Comparison of ENCODE assay signal across 21 cellular contexts in the genomic region with DNA sequence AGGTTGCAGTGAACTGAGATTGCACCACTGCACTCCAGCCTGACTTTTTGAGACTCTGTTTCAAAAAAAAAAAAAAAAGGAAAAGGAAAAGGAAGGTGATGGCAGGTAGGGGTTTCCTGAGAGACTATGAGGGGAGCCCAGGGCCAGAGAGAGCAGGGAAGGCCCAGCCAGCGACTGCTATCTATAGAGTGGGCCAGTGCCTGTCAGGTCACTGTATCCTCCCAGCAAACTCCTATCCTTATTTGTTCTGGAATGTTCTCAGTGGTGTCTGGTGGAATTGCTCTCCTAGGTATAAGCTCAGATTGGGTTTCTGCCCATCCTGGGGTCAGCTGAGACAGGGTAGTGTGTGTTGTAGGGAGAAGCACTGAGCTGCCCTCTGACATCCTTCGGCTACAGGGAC. TPM values are rescaled to one million over a fixed set of nuclear protein-coding genes. Genes with fewer than 3 reads are reported as not detected.
DNase-seq lines count a peak whose midpoint lies in the region; ATAC-seq and TF ChIP-seq lines count a peak whose summit lies in the region.
"Had no signal": no experiment of that assay in that cellular context is flagged by ENCODE, and none has a peak within 500 bp of the region (broad histone marks: within the 10 kb centered on the region; RNA-seq: fewer than 3 reads in every experiment).

No MANE protein-coding gene starts in this region.

- H3K9ac ChIP-seq in SK-N-SH: no peak overlapping the region
- H3K9ac ChIP-seq in NT2/D1 (ENCODE audit: insufficient read length, low read depth): peak overlapping the region; percentile 21
- H3K9ac ChIP-seq: BLaER1 treated with 17β-estradiol and CSF1 and Interleukin-3, amounts not matched to agents 10 nM and 100 nM; GM23248 had no signal

- WGBS in SK-N-SH (ENCODE audit: low lambda C conversion rate): 100% methylated on average over 2 of the region's 2 CpGs

- H3K4me1 ChIP-seq in SK-N-SH (ENCODE audit: control insufficient read depth in 1 of 2, insufficient read depth in 2 of 2, low read depth in 1 of 2, low read length in 1 of 2): peaks cover 0 to 3% of the 10 kb centered on the region in 2 experiments; a peak in 1 of 4 replicates
- H3K4me1 ChIP-seq in NT2/D1 (ENCODE audit: insufficient read depth, insufficient read length): no peaks in the 10 kb centered on the region
- H3K4me1 ChIP-seq in gastrocnemius medialis: peaks cover 0 to 12% of the 10 kb centered on the region in 2 donors
- H3K4me1 ChIP-seq in effector memory CD4-positive, alpha-beta T cell (ENCODE audit: control insufficient read depth, insufficient read depth, low read length, poor library complexity, severe bottlenecking): no peaks in the 10 kb centered on the region
- H3K4me1 ChIP-seq: BE2C had no signal

- H3F3A ChIP-seq in SK-N-SH (replicated peaks; ENCODE audit: insufficient read depth): no peaks in the 10 kb centered on the region

- intact Hi-C loops in gastrocnemius medialis (cut with DNase I; ENCODE audit: low total_unique reads): no loop called here

- TF ChIP-seq RAD21 in SK-N-SH (IDR thresholded peaks at IDR 0.05; ENCODE audit: low read length): no peak

- H3K4me2 ChIP-seq in SK-N-SH: no peak overlapping the region
- H3K4me2 ChIP-seq: BLaER1 treated with 17β-estradiol and CSF1 and Interleukin-3, amounts not matched to agents 10 nM and 100 nM had no signal

- H3K4me3 ChIP-seq in SK-N-SH (ENCODE audit: low read depth in 2 of 2, low read length in 1 of 2) (no peak overlapping the region), NT2/D1 (ENCODE audit: insufficient read length, low read depth) (no peak overlapping the region), gastrocnemius medialis (no peak overlapping the region)
- H3K4me3 ChIP-seq in effector memory CD4-positive, alpha-beta T cell (ENCODE audit: insufficient read depth, low read depth, low read length, poor library complexity, severe bottlenecking): no peak overlapping the region
- H3K4me3 ChIP-seq: BLaER1 treated with 17β-estradiol and CSF1 and Interleukin-3, amounts not matched to agents 10 nM and 100 nM; GM12878; GM23248 had no signal

- H3K27ac ChIP-seq in SK-N-SH (ENCODE audit: low read depth in 2 of 2, low read length in 1 of 2) (no peak overlapping the region), gastrocnemius medialis (peak overlapping the region in 3 of 4 donors; percentile 18 to 40 (median 24))
- H3K27ac ChIP-seq in effector memory CD4-positive, alpha-beta T cell (ENCODE audit: insufficient read depth, low read length, poor library complexity, severe bottlenecking): no peak overlapping the region
- H3K27ac ChIP-seq: 22Rv1; BLaER1 treated with 17β-estradiol and CSF1 and Interleukin-3, amounts not matched to agents 10 nM and 100 nM; GM23248 had no signal

- no peaks in the 10 kb centered on the region for H3K9me2 ChIP-seq in SK-N-SH

- H4K20me1 ChIP-seq in SK-N-SH (ENCODE audit: insufficient read depth): no peaks in the 10 kb centered on the region

- POLR2A ChIA-PET in SK-N-SH (lab: Yijun Ruan, JAX): no interaction called here

- H2AFZ ChIP-seq in SK-N-SH (ENCODE audit: low read depth): no peak overlapping the region
- H2AFZ ChIP-seq: GM23248 had no signal

- TF ChIP-seq CTCF in SK-N-SH (IDR thresholded peaks at IDR 0.05) (no peak), gastrocnemius medialis (IDR thresholded peaks at IDR 0.05 in 4 of 5, conservative IDR thresholded peaks at IDR 0.05 in 1 of 5) (no peak)

- CTCF ChIA-PET in SK-N-SH (lab: Yijun Ruan, JAX): interaction anchor here (0.7 kb wide), 1 partner anchor 10 kb away, joined by 4 read pairs; no protein-coding TSS in a partner anchor

- no peaks in the 10 kb centered on the region for H3K36me3 ChIP-seq in SK-N-SH (replicated peaks in 1 of 2; ENCODE audit: control insufficient read depth in 1 of 2, insufficient read depth in 2 of 2, low read length in 1 of 2)
- H3K36me3 ChIP-seq in NT2/D1 (ENCODE audit: insufficient read depth, insufficient read length, low read length): no peaks in the 10 kb centered on the region
- H3K36me3 ChIP-seq in gastrocnemius medialis: no peaks in the 10 kb centered on the region
- no peaks in the 10 kb centered on the region for H3K36me3 ChIP-seq in effector memory CD4-positive, alpha-beta T cell (ENCODE audit: control insufficient read depth, insufficient read depth, low read length)
- H3K36me3 ChIP-seq: BE2C had no signal

- H3K9me3 ChIP-seq in SK-N-SH (no peaks in the 10 kb centered on the region), NT2/D1 (ENCODE audit: insufficient read depth, low read length) (no peaks in the 10 kb centered on the region), gastrocnemius medialis (no peaks in the 10 kb centered on the region)
- no peaks in the 10 kb centered on the region for H3K9me3 ChIP-seq in effector memory CD4-positive, alpha-beta T cell (ENCODE audit: control insufficient read depth, low read length)
- H3K9me3 ChIP-seq: BE2C had no signal

- no peak for TF ChIP-seq EP300 in SK-N-SH (IDR thresholded peaks at IDR 0.05; ENCODE audit: borderline replicate concordance in 1 of 2, low read depth in 1 of 2, low read length in 1 of 2)

- H3K27me3 ChIP-seq in SK-N-SH (ENCODE audit: insufficient read depth) (no peaks in the 10 kb centered on the region), NT2/D1 (ENCODE audit: insufficient read depth, insufficient read length) (no peaks in the 10 kb centered on the region), gastrocnemius medialis (no peaks in the 10 kb centered on the region)
- H3K27me3 ChIP-seq in effector memory CD4-positive, alpha-beta T cell (replicated peaks; ENCODE audit: control insufficient read depth, insufficient read depth, low read length, poor library complexity, severe bottlenecking): no peaks in the 10 kb centered on the region
- H3K27me3 ChIP-seq: BE2C; BLaER1 treated with 17β-estradiol and CSF1 and Interleukin-3, amounts not matched to agents 10 nM and 100 nM had no signal

- no peak for TF ChIP-seq POLR2A in gastrocnemius medialis (IDR thresholded peaks at IDR 0.05)

- DNase-seq in SK-N-SH: no peak
- no peak for DNase-seq in NT2/D1 (ENCODE audit: low read depth, low spot score)
- DNase-seq in gastrocnemius medialis: no peak
- no peak for DNase-seq in effector memory CD4-positive, alpha-beta T cell
- no peak for DNase-seq in central memory CD4-positive, alpha-beta T cell
- DNase-seq: ACHN; AML-193; BE2C; CD4-positive, alpha-beta T cell; DMS 273 treated with DMSO at 0.1 percent for 48 hours; DMS79; EL; GDM1; GM23248; H9; HFFc6 had no signal

- H3K79me2 ChIP-seq in SK-N-SH (ENCODE audit: insufficient read depth): no peaks in the 10 kb centered on the region

- ATAC-seq in SK-N-SH treated with all-trans-retinoic acid at 6 μM for 48 hours (peak; percentile 23; the same call in 1 of the 3 replicates), gastrocnemius medialis (peak in 1 of 2 donors; percentile 70), HG03175 (IDR thresholded peaks at IDR 0.05; ENCODE audit: unreplicated experiment) (no peak)
- ATAC-seq: GM12878 had no signal

- in situ Hi-C loops in gastrocnemius medialis (cut with MboI; ENCODE audit: low sequenced_read_pairs in 4 of 4): loop anchor here in 2 of 4 donors (10.0 to 25.0 kb wide), 2 partner anchors 92 to 104 kb away; a partner anchor contains a TSS

TF ChIP-seq in SK-N-SH treated with all-trans-retinoic acid at 6 μM for 48 hours, 23 proteins besides CTCF, POLR2A, EP300 and RAD21 (continues in another document):
- TF ChIP-seq, protein P1, sequence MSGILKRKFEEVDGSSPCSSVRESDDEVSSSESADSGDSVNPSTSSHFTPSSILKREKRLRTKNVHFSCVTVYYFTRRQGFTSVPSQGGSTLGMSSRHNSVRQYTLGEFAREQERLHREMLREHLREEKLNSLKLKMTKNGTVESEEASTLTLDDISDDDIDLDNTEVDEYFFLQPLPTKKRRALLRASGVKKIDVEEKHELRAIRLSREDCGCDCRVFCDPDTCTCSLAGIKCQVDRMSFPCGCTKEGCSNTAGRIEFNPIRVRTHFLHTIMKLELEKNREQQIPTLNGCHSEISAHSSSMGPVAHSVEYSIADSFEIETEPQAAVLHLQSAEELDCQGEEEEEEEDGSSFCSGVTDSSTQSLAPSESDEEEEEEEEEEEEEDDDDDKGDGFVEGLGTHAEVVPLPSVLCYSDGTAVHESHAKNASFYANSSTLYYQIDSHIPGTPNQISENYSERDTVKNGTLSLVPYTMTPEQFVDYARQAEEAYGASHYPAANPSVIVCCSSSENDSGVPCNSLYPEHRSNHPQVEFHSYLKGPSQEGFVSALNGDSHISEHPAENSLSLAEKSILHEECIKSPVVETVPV (CRISPR knock-in tag; IDR thresholded peaks at IDR 0.05): no peak
- TF ChIP-seq CSDC2 (CRISPR knock-in tag; IDR thresholded peaks at IDR 0.05) (no peak), ARNTL (CRISPR knock-in tag; IDR thresholded peaks at IDR 0.05; ENCODE audit: borderline replicate concordance, low read depth) (no peak), RARB (CRISPR knock-in tag; IDR thresholded peaks at IDR 0.05) (no peak)

TF ChIP-seq in SK-N-SH, 30 proteins besides CTCF, POLR2A, EP300 and RAD21 (continues in another document):
- TF ChIP-seq FOXJ3 (CRISPR knock-in tag; IDR thresholded peaks at IDR 0.05): no peak
- TF ChIP-seq RCOR1 (IDR thresholded peaks at IDR 0.05; ENCODE audit: low read length): no peak
- TF ChIP-seq GATA2 (CRISPR knock-in tag; IDR thresholded peaks at IDR 0.05): no peak
- TF ChIP-seq, protein P2, sequence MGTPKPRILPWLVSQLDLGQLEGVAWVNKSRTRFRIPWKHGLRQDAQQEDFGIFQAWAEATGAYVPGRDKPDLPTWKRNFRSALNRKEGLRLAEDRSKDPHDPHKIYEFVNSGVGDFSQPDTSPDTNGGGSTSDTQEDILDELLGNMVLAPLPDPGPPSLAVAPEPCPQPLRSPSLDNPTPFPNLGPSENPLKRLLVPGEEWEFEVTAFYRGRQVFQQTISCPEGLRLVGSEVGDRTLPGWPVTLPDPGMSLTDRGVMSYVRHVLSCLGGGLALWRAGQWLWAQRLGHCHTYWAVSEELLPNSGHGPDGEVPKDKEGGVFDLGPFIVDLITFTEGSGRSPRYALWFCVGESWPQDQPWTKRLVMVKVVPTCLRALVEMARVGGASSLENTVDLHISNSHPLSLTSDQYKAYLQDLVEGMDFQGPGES (IDR thresholded peaks at IDR 0.05; ENCODE audit: low read depth, low read length): no peak
- no peak for TF ChIP-seq MEF2A (IDR thresholded peaks at IDR 0.05; ENCODE audit: borderline replicate concordance, low read depth)

RNA-seq across cellular contexts. Expression of a gene that starts 14.9 kb away (rescaled TPM):
- 43.8 and 52.3 TPM in 2 replicates for polyA plus RNA-seq in SK-N-SH (2012; rRNA removed)
- polyA plus RNA-seq in SK-N-SH (2012; cell fraction: cytosol; rRNA removed): 32.1 and 35.3 TPM in 2 replicates
- polyA plus RNA-seq in SK-N-SH (2012; cell fraction: nucleus; rRNA removed): 26.9 and 31.2 TPM in 2 replicates
- 100 to 1,000 TPM in 2 of 4 donors, 10 to 100 TPM in 2; 70.6 to 131 (median 90.9) TPM for total RNA-seq in gastrocnemius medialis

RNA-seq across cellular contexts. Expression of a gene that starts 24.4 kb away (rescaled TPM):
- polyA plus RNA-seq in SK-N-SH (2012; rRNA removed): 3.9 and 4.0 TPM in 2 replicates
- polyA plus RNA-seq in SK-N-SH (2012; cell fraction: cytosol; rRNA removed): 2.1 and 3.4 TPM in 2 replicates
- polyA plus RNA-seq in SK-N-SH (2012; cell fraction: nucleus; rRNA removed): 5.6 and 5.7 TPM in 2 replicates
- 10 to 100 TPM; 10.1 to 21.2 (median 15.5) TPM for total RNA-seq in gastrocnemius medialis

RNA-seq across cellular contexts. Expression of a gene that starts 55.7 kb away (rescaled TPM):
- 21.2 and 30.0 TPM in 2 replicates for polyA plus RNA-seq in SK-N-SH (2012; rRNA removed)
- 26.0 and 35.8 TPM in 2 replicates for polyA plus RNA-seq in SK-N-SH (2012; cell fraction: cytosol; rRNA removed)
- polyA plus RNA-seq in SK-N-SH (2012; cell fraction: nucleus; rRNA removed): 74.2 and 81.7 TPM in 2 replicates
- total RNA-seq in gastrocnemius medialis: 100 to 1,000 TPM in 1 of 4 donors, 10 to 100 TPM in 3; 15.7 to 170 (median 63.8) TPM

Comparison
In these comparisons a context has a peak if more than half of its experiments do, and no peak if none do; other contexts are left out.
1. H3K27ac ChIP-seq: peak in gastrocnemius medialis (3 of 4); none in SK-N-SH (0 of 2) and effector memory CD4-positive, alpha-beta T cell (single experiment).